ENCODE assay signal across 26 cellular contexts in genomic region chr7:72072901-72073300, GRCh38.
"Had no signal": no experiment of that assay in that cellular context is flagged by ENCODE, and none has a peak within 500 bp of the region (broad histone marks: within the 10 kb centered on the region; RNA-seq: fewer than 3 reads in every experiment).

No MANE protein-coding gene starts in this region.

- H3K4me1 Mint-ChIP-seq: memory B cell; naive thymus-derived CD4-positive, alpha-beta T cell had no signal

- H3K27ac ChIP-seq: colonic mucosa, epithelial cell of prostate, esophagus squamous epithelium, gastrocnemius medialis, heart right ventricle, left lung had no signal

- H3K27me3 Mint-ChIP-seq: dendritic cell treated with granulocyte-macrophage colony-stimulating factor and Interleukin-4, amounts not matched to agents 40 ng/mL and 50 ng/mL, for 4 days; effector memory CD8-positive, alpha-beta T cell; memory B cell; naive thymus-derived CD4-positive, alpha-beta T cell had no signal

- H3K36me3 ChIP-seq: colonic mucosa, esophagus squamous epithelium, gastrocnemius medialis, heart right ventricle, left lung had no signal

- H3K27ac Mint-ChIP-seq: dendritic cell treated with granulocyte-macrophage colony-stimulating factor and Interleukin-4, amounts not matched to agents 40 ng/mL and 50 ng/mL, for 4 days; effector memory CD8-positive, alpha-beta T cell; endodermal cell; memory B cell; naive thymus-derived CD4-positive, alpha-beta T cell had no signal

- ATAC-seq: effector memory CD8-positive, alpha-beta T cell; esophagus mucosa; gastrocnemius medialis; heart right ventricle; left cardiac atrium; left lung; left ventricle myocardium superior; naive thymus-derived CD4-positive, alpha-beta T cell had no signal

- H3K27me3 ChIP-seq: colonic mucosa, esophagus squamous epithelium, gastrocnemius medialis, left lung had no signal

- H3K9me3 ChIP-seq: colonic mucosa, esophagus squamous epithelium, gastrocnemius medialis had no signal

- H3K36me3 Mint-ChIP-seq: memory B cell had no signal

- H3K4me1 ChIP-seq: colonic mucosa, esophagus squamous epithelium, gastrocnemius medialis, heart right ventricle, left lung had no signal

- H3K4me3 ChIP-seq: colonic mucosa, esophagus squamous epithelium, gastrocnemius medialis, heart right ventricle, left lung, lung had no signal

- H3K4me3 Mint-ChIP-seq: dendritic cell treated with granulocyte-macrophage colony-stimulating factor and Interleukin-4, amounts not matched to agents 40 ng/mL and 50 ng/mL, for 4 days; effector memory CD8-positive, alpha-beta T cell; endodermal cell; memory B cell; naive thymus-derived CD4-positive, alpha-beta T cell had no signal

- DNase-seq: colonic mucosa; cortex of kidney; effector CD8-positive, alpha-beta T cell; effector memory CD8-positive, alpha-beta T cell; endodermal cell; erythroblast; esophagus squamous epithelium; foreskin fibroblast; foreskin melanocyte; gastrocnemius medialis; glutamatergic neuron; head of caudate nucleus; heart right ventricle; hippocampal formation; left cardiac atrium; left lung; left ventricle myocardium superior; mammary epithelial cell; mesendoderm; midbrain; naive thymus-derived CD4-positive, alpha-beta T cell had no signal
